8 cellular contexts compared by ENCODE assay signal in the genomic region with DNA sequence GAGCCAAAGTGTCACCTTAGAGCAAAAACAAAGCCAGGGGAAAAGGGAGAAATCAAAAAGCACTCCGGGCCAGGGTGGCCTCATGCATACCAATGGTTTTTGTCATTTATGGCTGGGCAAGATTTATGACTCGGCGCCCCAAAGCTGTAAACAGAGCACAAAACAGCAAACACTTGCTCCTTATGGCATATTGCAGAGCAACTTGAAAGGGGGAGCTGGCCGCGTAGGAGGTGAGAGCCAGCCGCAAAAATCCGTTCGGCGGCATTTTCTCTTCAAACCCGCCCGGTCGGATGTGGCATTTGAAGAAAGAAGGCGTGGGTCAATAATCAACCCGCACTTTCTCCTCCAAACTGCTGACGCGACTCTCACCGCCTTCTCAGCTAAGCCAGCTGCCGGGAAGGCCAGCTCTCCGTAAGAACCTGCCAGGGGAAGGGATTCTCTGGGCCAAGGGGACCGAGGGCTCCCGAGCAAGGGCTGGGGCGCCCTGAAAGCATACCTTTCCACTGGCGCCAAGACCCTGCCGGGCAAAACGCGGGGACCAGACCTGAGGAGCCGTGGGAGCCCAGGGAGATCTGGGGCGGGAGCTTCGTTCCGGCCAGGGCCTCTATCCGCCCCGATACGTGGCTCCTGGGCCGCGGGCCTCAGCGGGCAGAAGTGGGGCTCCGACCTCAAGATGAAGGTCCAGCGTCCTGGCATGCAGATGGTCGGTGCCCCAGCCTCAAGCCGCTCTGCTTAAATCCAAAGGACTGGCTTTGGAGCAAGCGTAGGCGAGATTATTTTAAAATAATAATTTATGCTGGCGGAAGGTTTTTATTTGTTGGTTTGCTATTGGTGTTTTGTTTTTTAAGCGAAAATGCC. TPM values are rescaled to one million over a fixed set of nuclear protein-coding genes. Genes with fewer than 3 reads are reported as not detected.
DNase-seq lines count a peak whose midpoint lies in the region; ATAC-seq, FAIRE-seq and TF ChIP-seq lines count a peak whose summit lies in the region.
"Had no signal": no experiment of that assay in that cellular context is flagged by ENCODE, and none has a peak within 500 bp of the region (broad histone marks: within the 10 kb centered on the region; RNA-seq: fewer than 3 reads in every experiment).

No MANE protein-coding gene starts in this region.

- H3K4me2 ChIP-seq in K562 (ENCODE audit: insufficient read depth, low read length), result no peak overlapping the region

- no peaks in the 10 kb centered on the region for H3K36me3 ChIP-seq in K562 (ENCODE audit: control insufficient read depth, insufficient read depth, low read length)
- H3K36me3 ChIP-seq in WERI-Rb-1, result no peaks in the 10 kb centered on the region

- DNase-seq in K562 (ENCODE audit: extremely low read depth in 1 of 4, low spot score in 3 of 4), result no peak
- DNase-seq in WERI-Rb-1, result no peak
- no peak for DNase-seq in cortex of kidney (lab: John Stamatoyannopoulos, UW)
- DNase-seq: activated CD4-positive, CD25-positive, alpha-beta regulatory T cell; stimulated activated CD4-positive, alpha-beta T cell treated with anti-CD3 and anti-CD28 coated beads, Interleukin-1b, Interleukin-23, amount 100 ng/mL, for 48 hours had no signal

- ATAC-seq in K562 (no peak), GM19351 (IDR thresholded peaks at IDR 0.05; ENCODE audit: unreplicated experiment) (no peak)

- H3K9me3 ChIP-seq in K562 (replicated peaks; ENCODE audit: control insufficient read depth, insufficient read depth, low read depth, low read length), result no peaks in the 10 kb centered on the region
- H3K9me3 ChIP-seq in WERI-Rb-1 (ENCODE audit: severe bottlenecking), result no peaks in the 10 kb centered on the region

- BruUV-seq in K562 (replicated peaks; lab: Mats Ljungman, UMichigan), result no TSS peak

- H3K4me3 ChIP-seq in K562 (no peak overlapping the region), WERI-Rb-1 (ENCODE audit: low read depth, low read length) (no peak overlapping the region)

- POLR2A ChIA-PET in K562 (lab: Yijun Ruan, JAX), result interaction anchor here (0.6 kb wide), 1 partner anchor 14 kb away, joined by 3 read pairs; no protein-coding TSS in a partner anchor

- peak overlapping the region; percentile 98 to 100 (median 99) for H3K27ac Mint-ChIP-seq in nephron

- peaks cover 67% of the 10 kb centered on the region for H3K4me1 Mint-ChIP-seq in nephron

- TF ChIP-seq POLR2A in K562 (conservative IDR thresholded peaks at IDR 0.05), result no peak

- in situ Hi-C loops in K562 (cut with MboI), result no loop called here

- CTCF ChIA-PET in K562 (lab: Yijun Ruan, JAX; ENCODE audit: low intra/inter-chr PET ratio), result no interaction called here

- FAIRE-seq in G401.6 (lab: Jason Lieb, UNC) (peak; percentile 98), K562 (lab: Jason Lieb, UNC) (no peak)

- H3K27ac ChIP-seq in K562 (ENCODE audit: extremely low read depth, low read depth, low read length) (no peak overlapping the region), WERI-Rb-1 (no peak overlapping the region)

- H3K9ac ChIP-seq in K562 (ENCODE audit: insufficient read depth in 1 of 2, low read depth in 2 of 2, low read length in 2 of 2), result no peak overlapping the region

- peaks cover 11% of the 10 kb centered on the region for H3K27me3 Mint-ChIP-seq in nephron (ENCODE audit: low read depth)

- no peaks in the 10 kb centered on the region for H3K9me1 ChIP-seq in K562 (ENCODE audit: control insufficient read depth, insufficient read depth, low read length)

- TF ChIP-seq EP300 in K562 (IDR thresholded peaks at IDR 0.05; ENCODE audit: low read length), result no peak

- H3K4me1 ChIP-seq in K562 (replicated peaks in 1 of 2; ENCODE audit: control insufficient read depth in 2 of 2, insufficient read depth in 2 of 2, low read length in 2 of 2), result peaks cover 0 to 19% of the 10 kb centered on the region in 2 experiments; a peak in 2 of 5 replicates

- H3K27me3 ChIP-seq in K562 (ENCODE audit: control insufficient read depth in 2 of 2, insufficient read depth in 2 of 2, low read length in 2 of 2), result peaks cover 44 to 66% of the 10 kb centered on the region in 2 experiments
- peaks cover 63% of the 10 kb centered on the region for H3K27me3 ChIP-seq in WERI-Rb-1 (ENCODE audit: insufficient read depth, low read depth, severe bottlenecking)

- TF ChIP-seq CTCF in K562 (IDR thresholded peaks at IDR 0.05 in 2 of 3, conservative IDR thresholded peaks at IDR 0.05 in 1 of 3; ENCODE audit: insufficient read depth in 2 of 3, low read depth in 1 of 3, low read length in 3 of 3), result no peak
- TF ChIP-seq CTCF in nephron (IDR thresholded peaks at IDR 0.05; ENCODE audit: unreplicated experiment in 3 of 3), result no peak
- TF ChIP-seq CTCF in WERI-Rb-1 (IDR thresholded peaks at IDR 0.05; ENCODE audit: low read depth, low read length), result no peak

- intact Hi-C loops in K562 (cut with micrococcal nuclease), result no loop called here

- H4K20me1 ChIP-seq in K562 (replicated peaks; ENCODE audit: control insufficient read depth, insufficient read depth, low read length), result 0 out of 2 replicates have a peak, but pooled peaks cover 6% of the 10 kb centered on the region

- no peak for TF ChIP-seq RAD21 in K562 (CRISPR knock-in tag; conservative IDR thresholded peaks at IDR 0.05 in 1 of 2, IDR thresholded peaks at IDR 0.05 in 1 of 2)

- H3K4me3 Mint-ChIP-seq in nephron, result peak overlapping the region; percentile 90 to 93 (median 91)

- no peaks in the 10 kb centered on the region for H3K9me3 Mint-ChIP-seq in nephron

- 15% methylated on average over 36 of the region's 44 CpGs for WGBS in K562 (ENCODE audit: insufficient coverage, low coverage, missing lambda C conversion rate)

- H3K79me2 ChIP-seq in K562 (ENCODE audit: control insufficient read depth, insufficient read depth, low read length), result no peaks in the 10 kb centered on the region

- H3K36me3 Mint-ChIP-seq in nephron (ENCODE audit: low read depth), result peaks cover 57% of the 10 kb centered on the region

- no peak overlapping the region for H2AFZ ChIP-seq in K562 (ENCODE audit: low read depth, low read length)

RNA-seq across cellular contexts. Expression of gene HOXA2, which starts 12.9 kb away (rescaled TPM):
- not detected in 2 replicates for total RNA-seq in K562 (2011; cell fraction: chromatin; rRNA removed; ENCODE audit: low replicate concordance)
- total RNA-seq in K562 (2011; cell fraction: nucleolus; rRNA removed), result not detected in 2 replicates
- not detected in 2 replicates for total RNA-seq in K562 (2011; cell fraction: nucleoplasm; rRNA removed)
- not detected in 2 replicates for total RNA-seq in K562 (2014; rRNA removed)
- not detected in 2 replicates for total RNA-seq in K562 (2014; rRNA removed; fragmentation: Illumina TruSeq; extraction: Trizol)
- total RNA-seq in K562 (2015; rRNA removed; fragmentation: Illumina TruSeq; extraction: Trizol), result not detected in 2 replicates
- not detected in 2 replicates for total RNA-seq in K562 (2021)
- polyA plus RNA-seq in K562 (2011; rRNA removed), result 0.04 TPM in 1 of 2 replicates, not detected in the other
- polyA plus RNA-seq in K562 (2011; cell fraction: cytosol; rRNA removed), result not detected in 2 replicates
- 0.37 TPM in 1 of 2 replicates, not detected in the other for polyA plus RNA-seq in K562 (2011; cell fraction: nucleus; rRNA removed)
- not detected in 2 replicates for polyA plus RNA-seq in K562 (2012)
- not detected in 2 replicates for polyA plus RNA-seq in K562 (2014; fragmentation: Illumina TruSeq; extraction: Trizol)
- not detected for polyA plus RNA-seq in K562 (2014; fragmentation: Nextera tagmentation; extraction: Ambion mirVana)
- not detected in 2 replicates for polyA plus RNA-seq in K562 (2014; rRNA removed)
- not detected in 2 replicates for polyA minus RNA-seq in K562 (2011; rRNA and poly(A)+ RNA removed)
- polyA minus RNA-seq in K562 (2011; cell fraction: cytosol; rRNA and poly(A)+ RNA removed), result not detected in 2 replicates
- not detected in 2 replicates for polyA minus RNA-seq in K562 (2011; cell fraction: nucleus; rRNA and poly(A)+ RNA removed)

RNA-seq across cellular contexts. Expression of gene HOXA4, which starts 15.2 kb away (rescaled TPM):
- total RNA-seq in K562 (2011; cell fraction: chromatin; rRNA removed; ENCODE audit: low replicate concordance), result not detected in 2 replicates
- total RNA-seq in K562 (2011; cell fraction: nucleolus; rRNA removed), result not detected in 2 replicates
- not detected in 2 replicates for total RNA-seq in K562 (2011; cell fraction: nucleoplasm; rRNA removed)
- total RNA-seq in K562 (2014; rRNA removed) (not detected in 2 replicates), K562 (2014; rRNA removed; fragmentation: Illumina TruSeq; extraction: Trizol) (not detected in 2 replicates), K562 (2015; rRNA removed; fragmentation: Illumina TruSeq; extraction: Trizol) (not detected in 2 replicates), K562 (2021) (not detected in 2 replicates)
- polyA plus RNA-seq in K562 (2011; rRNA removed) (not detected in 2 replicates), K562 (2014; fragmentation: Illumina TruSeq; extraction: Trizol) (not detected in 2 replicates), K562 (2014; fragmentation: Nextera tagmentation; extraction: Ambion mirVana) (not detected), K562 (2014; rRNA removed) (not detected in 2 replicates)
- polyA plus RNA-seq in K562 (2011; cell fraction: cytosol; rRNA removed), result not detected in 2 replicates
- polyA plus RNA-seq in K562 (2011; cell fraction: nucleus; rRNA removed), result 0.14 TPM in 1 of 2 replicates, not detected in the other
- polyA plus RNA-seq in K562 (2012), result not detected in 2 replicates
- not detected in 2 replicates for polyA minus RNA-seq in K562 (2011; rRNA and poly(A)+ RNA removed)
- not detected in 2 replicates for polyA minus RNA-seq in K562 (2011; cell fraction: cytosol; rRNA and poly(A)+ RNA removed)
- polyA minus RNA-seq in K562 (2011; cell fraction: nucleus; rRNA and poly(A)+ RNA removed), result not detected in 2 replicates

RNA-seq across cellular contexts. Expression of gene HOXA1, which starts 19.6 kb away (rescaled TPM):
- 0.16 TPM in 1 of 2 replicates, not detected in the other for total RNA-seq in K562 (2011; cell fraction: chromatin; rRNA removed; ENCODE audit: low replicate concordance)
- 0.13 TPM in 1 of 2 replicates, not detected in the other for total RNA-seq in K562 (2011; cell fraction: nucleolus; rRNA removed)
- total RNA-seq in K562 (2011; cell fraction: nucleoplasm; rRNA removed), result not detected in 2 replicates
- 0.09 TPM in 1 of 2 replicates, not detected in the other for total RNA-seq in K562 (2014; rRNA removed)
- total RNA-seq in K562 (2014; rRNA removed; fragmentation: Illumina TruSeq; extraction: Trizol), result not detected in 2 replicates
- total RNA-seq in K562 (2015; rRNA removed; fragmentation: Illumina TruSeq; extraction: Trizol), result not detected in 2 replicates
- not detected in 2 replicates for total RNA-seq in K562 (2021)
- 0.63 TPM in 1 of 2 replicates, not detected in the other for polyA plus RNA-seq in K562 (2011; rRNA removed)
- 0.79 TPM in 1 of 2 replicates, not detected in the other for polyA plus RNA-seq in K562 (2011; cell fraction: cytosol; rRNA removed)
- 1.3 TPM in 1 of 2 replicates, not detected in the other for polyA plus RNA-seq in K562 (2011; cell fraction: nucleus; rRNA removed)
- not detected in 2 replicates for polyA plus RNA-seq in K562 (2012)
- 0.07 TPM in 1 of 2 replicates, not detected in the other for polyA plus RNA-seq in K562 (2014; fragmentation: Illumina TruSeq; extraction: Trizol)
- polyA plus RNA-seq in K562 (2014; fragmentation: Nextera tagmentation; extraction: Ambion mirVana), result under 1 TPM in 1 of 2 experiments, not detected in 1; 0.03 TPM
- 0.09 TPM in 1 of 2 replicates, not detected in the other for polyA plus RNA-seq in K562 (2014; rRNA removed)
- 0.56 TPM in 1 of 2 replicates, not detected in the other for polyA minus RNA-seq in K562 (2011; rRNA and poly(A)+ RNA removed)
- polyA minus RNA-seq in K562 (2011; cell fraction: cytosol; rRNA and poly(A)+ RNA removed), result 0.57 TPM in 1 of 2 replicates, not detected in the other
- polyA minus RNA-seq in K562 (2011; cell fraction: nucleus; rRNA and poly(A)+ RNA removed), result 0.54 TPM in 1 of 2 replicates, not detected in the other

RNA-seq across cellular contexts. Expression of gene HOXA5, which starts 28.1 kb away (rescaled TPM):
- not detected in 2 replicates for total RNA-seq in K562 (2011; cell fraction: chromatin; rRNA removed; ENCODE audit: low replicate concordance)
- total RNA-seq in K562 (2011; cell fraction: nucleolus; rRNA removed), result not detected in 2 replicates
- not detected in 2 replicates for total RNA-seq in K562 (2011; cell fraction: nucleoplasm; rRNA removed)
- total RNA-seq in K562 (2014; rRNA removed) (not detected in 2 replicates), K562 (2014; rRNA removed; fragmentation: Illumina TruSeq; extraction: Trizol) (not detected in 2 replicates), K562 (2015; rRNA removed; fragmentation: Illumina TruSeq; extraction: Trizol) (not detected in 2 replicates), K562 (2021) (not detected in 2 replicates)
- polyA plus RNA-seq in K562 (2011; rRNA removed) (0.13 TPM in 1 of 2 replicates, not detected in the other), K562 (2014; fragmentation: Illumina TruSeq; extraction: Trizol) (not detected in 2 replicates), K562 (2014; fragmentation: Nextera tagmentation; extraction: Ambion mirVana) (not detected), K562 (2014; rRNA removed) (not detected in 2 replicates)
- 0.10 TPM in 1 of 2 replicates, not detected in the other for polyA plus RNA-seq in K562 (2011; cell fraction: cytosol; rRNA removed)
- polyA plus RNA-seq in K562 (2011; cell fraction: nucleus; rRNA removed), result 0.30 TPM in 1 of 2 replicates, not detected in the other
- not detected in 2 replicates for polyA plus RNA-seq in K562 (2012)
- not detected in 2 replicates for polyA minus RNA-seq in K562 (2011; rRNA and poly(A)+ RNA removed)
- polyA minus RNA-seq in K562 (2011; cell fraction: cytosol; rRNA and poly(A)+ RNA removed), result not detected in 2 replicates
- polyA minus RNA-seq in K562 (2011; cell fraction: nucleus; rRNA and poly(A)+ RNA removed), result not detected in 2 replicates

RNA-seq across cellular contexts. Expression of gene HOXA6, which starts 32.2 kb away (rescaled TPM):
- total RNA-seq in K562 (2011; cell fraction: chromatin; rRNA removed; ENCODE audit: low replicate concordance), result not detected in 2 replicates
- not detected in 2 replicates for total RNA-seq in K562 (2011; cell fraction: nucleolus; rRNA removed)
- not detected in 2 replicates for total RNA-seq in K562 (2011; cell fraction: nucleoplasm; rRNA removed)
- not detected in 2 replicates for total RNA-seq in K562 (2014; rRNA removed)
- not detected in 2 replicates for total RNA-seq in K562 (2014; rRNA removed; fragmentation: Illumina TruSeq; extraction: Trizol)
- not detected in 2 replicates for total RNA-seq in K562 (2015; rRNA removed; fragmentation: Illumina TruSeq; extraction: Trizol)
- total RNA-seq in K562 (2021), result not detected in 2 replicates
- polyA plus RNA-seq in K562 (2011; rRNA removed), result not detected in 2 replicates
- polyA plus RNA-seq in K562 (2011; cell fraction: cytosol; rRNA removed), result not detected in 2 replicates
- polyA plus RNA-seq in K562 (2011; cell fraction: nucleus; rRNA removed), result 0.13 TPM in 1 of 2 replicates, not detected in the other
- not detected in 2 replicates for polyA plus RNA-seq in K562 (2012)
- not detected in 2 replicates for polyA plus RNA-seq in K562 (2014; fragmentation: Illumina TruSeq; extraction: Trizol)
- polyA plus RNA-seq in K562 (2014; fragmentation: Nextera tagmentation; extraction: Ambion mirVana), result not detected
- polyA plus RNA-seq in K562 (2014; rRNA removed), result not detected in 2 replicates
- not detected in 2 replicates for polyA minus RNA-seq in K562 (2011; rRNA and poly(A)+ RNA removed)
- polyA minus RNA-seq in K562 (2011; cell fraction: cytosol; rRNA and poly(A)+ RNA removed), result not detected in 2 replicates
- not detected in 2 replicates for polyA minus RNA-seq in K562 (2011; cell fraction: nucleus; rRNA and poly(A)+ RNA removed)
